ENCODE assay signal across 18 cellular contexts in the genomic region with DNA sequence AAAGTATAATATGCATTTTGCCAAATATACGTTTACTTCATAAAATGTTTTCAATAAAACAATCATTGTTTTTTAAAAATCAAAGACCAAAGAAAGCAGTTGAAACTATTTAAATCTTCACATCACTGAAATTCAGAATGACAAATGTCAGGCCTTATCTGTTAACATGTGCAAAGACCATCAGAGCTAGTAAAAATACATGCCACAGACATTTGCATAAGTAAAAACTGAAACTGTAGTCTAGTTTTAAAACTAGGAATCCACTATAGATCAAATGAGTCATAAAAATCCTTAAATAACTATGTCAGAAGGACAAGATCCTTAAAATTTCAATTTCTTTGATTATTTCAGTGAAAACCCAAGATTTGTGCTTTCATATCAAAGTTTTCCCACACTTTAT.
DNase-seq lines count a peak whose midpoint lies in the region; ATAC-seq, FAIRE-seq and TF ChIP-seq lines count a peak whose summit lies in the region.
"Had no signal": no experiment of that assay in that cellular context is flagged by ENCODE, and none has a peak within 500 bp of the region (broad histone marks: within the 10 kb centered on the region; RNA-seq: fewer than 3 reads in every experiment).

No MANE protein-coding gene starts in this region.

- peak; percentile 81 for FAIRE-seq in GM19239 (lab: Jason Lieb, UNC)

- in situ Hi-C loops in GM13976 (cut with MboI; ENCODE audit: low sequenced_read_pairs, unreplicated experiment): no loop called here

- DNase-seq in GM13976 (ENCODE audit: low spot score) (peak; percentile 41), GM19239 (ENCODE audit: insufficient read length, low spot score) (no peak), AG08396 (ENCODE audit: low spot score) (no peak), anterior cingulate cortex (lab: John Stamatoyannopoulos, UW) (no peak), GM19238 (ENCODE audit: insufficient read length, low spot score) (no peak)
- no peak for DNase-seq in effector CD4-positive, alpha-beta T cell
- DNase-seq: activated CD4-positive, CD25-positive, alpha-beta regulatory T cell; activated CD8-positive, alpha-beta memory T cell treated with anti-CD3 and anti-CD28 coated beads for 24 hours; activated naive CD8-positive, alpha-beta T cell treated with anti-CD3 and anti-CD28 coated beads, Interleukin-2, amount 10 ng/mL, durations not matched to agents 7 days and 5 days; CD4-positive, CD25-positive, alpha-beta regulatory T cell; gastrocnemius medialis; GM23248; kidney glomerular epithelial cell; natural killer cell; NCI-H1105; Peyer's patch had no signal

- ATAC-seq in GM21723 (IDR thresholded peaks at IDR 0.05; ENCODE audit: unreplicated experiment) (peak; percentile 61), HG03432 (IDR thresholded peaks at IDR 0.05; ENCODE audit: unreplicated experiment) (peak; percentile 80)
- ATAC-seq: gastrocnemius medialis, natural killer cell had no signal

- TF ChIP-seq CTCF in GM13976 (IDR thresholded peaks at IDR 0.05; ENCODE audit: borderline replicate concordance, control extremely low read depth, extremely low read depth, insufficient read depth, missing control alignments): no peak
